Comparison of ENCODE assay signal across 13 cellular contexts in the genomic region with DNA sequence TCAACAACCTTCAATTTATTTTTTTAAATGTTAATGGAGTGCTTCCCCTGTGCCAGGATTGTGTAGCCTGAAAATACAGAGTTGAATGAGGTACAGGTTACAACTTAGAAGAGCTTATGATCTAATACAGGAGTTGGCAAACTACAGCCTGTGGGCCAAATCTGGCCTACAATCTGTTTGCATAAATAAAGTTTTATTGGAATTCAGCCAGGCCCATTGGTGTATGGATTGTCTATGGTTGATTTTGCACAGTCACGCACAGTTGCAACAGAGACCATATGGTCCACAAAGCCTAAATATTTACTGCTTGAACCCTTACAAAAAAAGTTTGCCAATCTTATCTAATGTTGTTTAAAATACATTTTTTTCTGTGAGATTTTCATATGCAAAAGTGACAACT.
"Had no signal": no experiment of that assay in that cellular context is flagged by ENCODE, and none has a peak within 500 bp of the region (broad histone marks: within the 10 kb centered on the region; RNA-seq: fewer than 3 reads in every experiment).

No MANE protein-coding gene starts in this region.

- H3K4me3 ChIP-seq: esophagus squamous epithelium, left lung, lower lobe of right lung, right atrium auricular region had no signal

- H3K27me3 ChIP-seq: esophagus squamous epithelium, foreskin keratinocyte, left lung, right atrium auricular region had no signal

- DNase-seq: dermis blood vessel endothelial cell; esophagus squamous epithelium; foreskin keratinocyte; immature natural killer cell; left lung; lower lobe of right lung; natural killer cell; posterior cingulate gyrus; small intestine; stimulated activated CD4-positive, alpha-beta T cell treated with anti-CD3 and anti-CD28 coated beads, Interleukin-2, amount 100 ng/mL, for 48 hours; stimulated activated naive CD4-positive, alpha-beta T cell treated with Interleukin-2 at 50 U/mL for 16 hours; trophoblast cell had no signal

- H3K36me3 ChIP-seq: esophagus squamous epithelium, left lung, lower lobe of right lung, right atrium auricular region had no signal

- ATAC-seq: foreskin keratinocyte, left lung, lower lobe of right lung, natural killer cell had no signal

- H3K27ac ChIP-seq: esophagus squamous epithelium, foreskin keratinocyte, left lung, lower lobe of right lung, right atrium auricular region had no signal

- H3K9me3 ChIP-seq: esophagus squamous epithelium, left lung, lower lobe of right lung, right atrium auricular region had no signal
